ENCODE assay signal across 17 cellular contexts in genomic region chr7:25215694-25216335, GRCh38. TPM values are rescaled to one million over a fixed set of nuclear protein-coding genes. Genes with fewer than 3 reads are reported as not detected.
DNase-seq lines count a peak whose midpoint lies in the region; ATAC-seq and TF ChIP-seq lines count a peak whose summit lies in the region.
"Had no signal": no experiment of that assay in that cellular context is flagged by ENCODE, and none has a peak within 500 bp of the region (broad histone marks: within the 10 kb centered on the region; RNA-seq: fewer than 3 reads in every experiment).

No MANE protein-coding gene starts in this region.

- no peaks in the 10 kb centered on the region for H3K27me3 ChIP-seq in mesendoderm (ENCODE audit: insufficient read depth, low read length, poor library complexity)
- no peaks in the 10 kb centered on the region for H3K27me3 ChIP-seq in stomach
- H3K27me3 ChIP-seq: adrenal gland, BLaER1, left lung had no signal

- no peak overlapping the region for H2BK15ac ChIP-seq in mesendoderm (replicated peaks; ENCODE audit: low read depth)

- no peaks in the 10 kb centered on the region for H3K4me1 ChIP-seq in mesendoderm (ENCODE audit: control insufficient read depth, low read depth, low read length)
- no peaks in the 10 kb centered on the region for H3K4me1 ChIP-seq in stomach
- H3K4me1 ChIP-seq: adrenal gland, BLaER1, left lung had no signal

- TF ChIP-seq POLR2A in stomach (IDR thresholded peaks at IDR 0.05) = no peak

- no peak overlapping the region for H3K23ac ChIP-seq in mesendoderm (ENCODE audit: low read length)

- intact Hi-C loops in stomach (cut with DNase I; ENCODE audit: low total_unique reads) = no loop called here

- TF ChIP-seq CTCF in GM12865 (IDR thresholded peaks at IDR 0.05; ENCODE audit: insufficient read depth, low read depth, low read length, missing control alignments) (no peak), WI38 (IDR thresholded peaks at IDR 0.05; ENCODE audit: low read depth, low read length) (0 out of 2 replicates have a peak, but pooled peaks have one; percentile 2), stomach (IDR thresholded peaks at IDR 0.05) (no peak)

- H3K27ac ChIP-seq in mesendoderm (ENCODE audit: low read depth, low read length) (no peak overlapping the region), stomach (no peak overlapping the region)
- H3K27ac ChIP-seq: adrenal gland, BLaER1, left lung, PC-9 had no signal

- H3K79me1 ChIP-seq in mesendoderm (ENCODE audit: low read length) = no peaks in the 10 kb centered on the region

- H3K9ac ChIP-seq in mesendoderm (ENCODE audit: low read length) = no peak overlapping the region
- H3K9ac ChIP-seq: BLaER1 had no signal

- H3K4me3 ChIP-seq in GM12865 (ENCODE audit: low read depth, low read length) (no peak overlapping the region), WI38 (ENCODE audit: low read depth, low read length) (no peak overlapping the region), mesendoderm (ENCODE audit: low read length) (no peak overlapping the region), stomach (no peak overlapping the region)
- H3K4me3 ChIP-seq: adrenal gland, BLaER1, left lung, PC-9, smooth muscle cell had no signal

- no peaks in the 10 kb centered on the region for H3K9me3 ChIP-seq in stomach
- H3K9me3 ChIP-seq: adrenal gland, BLaER1, left lung had no signal

- no peak for TF ChIP-seq EP300 in stomach (IDR thresholded peaks at IDR 0.05)

- no peaks in the 10 kb centered on the region for H3K36me3 ChIP-seq in mesendoderm (ENCODE audit: control insufficient read depth, insufficient read depth, low read length)
- no peaks in the 10 kb centered on the region for H3K36me3 ChIP-seq in stomach
- H3K36me3 ChIP-seq: adrenal gland, BLaER1, left lung had no signal

- H4K8ac ChIP-seq in mesendoderm (ENCODE audit: low read depth, low read length) = no peak overlapping the region

- ATAC-seq in GM21717 (IDR thresholded peaks at IDR 0.05; ENCODE audit: unreplicated experiment) = no peak
- ATAC-seq: left lung had no signal

- peak; percentile 8 for DNase-seq in GM12865 (ENCODE audit: low read depth)
- DNase-seq in HT-29 (ENCODE audit: low spot score) = peak; percentile 23
- DNase-seq in mesendoderm = peak; percentile 32
- no peak for DNase-seq in NCI-H524 (lab: John Stamatoyannopoulos, UW)
- no peak for DNase-seq in stomach
- DNase-seq: activated CD4-positive, alpha-beta memory T cell treated with anti-CD3 and anti-CD28 coated beads, Interleukin-2, amount 10 ng/mL, durations not matched to agents 7 days and 5 days; adrenal gland; central memory CD4-positive, alpha-beta T cell; effector CD8-positive, alpha-beta T cell; left lung; NCI-H1436 treated with DMSO at 0.1 percent for 48 hours; NCI-H446; PC-9 had no signal

- H3K18ac ChIP-seq in mesendoderm (ENCODE audit: low read length) = no peak overlapping the region

- no peak overlapping the region for H3K56ac ChIP-seq in mesendoderm (ENCODE audit: low read length)

- H2BK120ac ChIP-seq in mesendoderm (ENCODE audit: low read depth, low read length) = no peak overlapping the region

- no peak overlapping the region for H2BK5ac ChIP-seq in mesendoderm (ENCODE audit: low read length)

- no CpG with 5 or more reads among the region's 8 CpGs for WGBS in mesendoderm (ENCODE audit: extremely low coverage, insufficient coverage, low lambda C conversion rate)
- WGBS in stomach, 5 donors = 62 to 67% (median 66%) methylated on average over 8 of the region's 8 CpGs

- H3K4ac ChIP-seq in mesendoderm (ENCODE audit: low read depth, low read length) = no peak overlapping the region

- H3K4me2 ChIP-seq in mesendoderm (ENCODE audit: low read length) = no peak overlapping the region
- H3K4me2 ChIP-seq: BLaER1, PC-9, smooth muscle cell had no signal

- H3K79me2 ChIP-seq in mesendoderm (ENCODE audit: control insufficient read depth, insufficient read depth, low read length) = no peaks in the 10 kb centered on the region

- no peak overlapping the region for H2AK5ac ChIP-seq in mesendoderm (ENCODE audit: low read length)

- no peak overlapping the region for H4K5ac ChIP-seq in mesendoderm (ENCODE audit: low read length)

RNA-seq across cellular contexts. Expression of gene NPVF, which starts 12.5 kb away (rescaled TPM):
- not detected in 2 replicates for total RNA-seq in HT-29 (2014; rRNA removed; shearing (Covaris generic))
- not detected for polyA plus RNA-seq in mesendoderm (2013, experiment 1 of 2)
- polyA plus RNA-seq in mesendoderm (2013, experiment 2 of 2) = not detected
- not detected for total RNA-seq in stomach
- not detected for polyA plus RNA-seq in stomach
- total RNA-seq: activated CD4-positive, alpha-beta memory T cell treated with anti-CD3 and anti-CD28 coated beads, Interleukin-2, amount 10 ng/mL, durations not matched to agents 7 days and 5 days; adrenal gland; left lung; PC-9; smooth muscle cell had no signal
- polyA plus RNA-seq: adrenal gland, smooth muscle cell had no signal

Comparison
In these comparisons a context has a peak if more than half of its experiments do, and no peak if none do; other contexts are left out.
1. DNase-seq: peak in GM12865 (single experiment), HT-29 (single experiment) and mesendoderm (single experiment); none in NCI-H524 (0 of 2) and stomach (single experiment).